18 cellular contexts compared by ENCODE assay signal in the genomic region with DNA sequence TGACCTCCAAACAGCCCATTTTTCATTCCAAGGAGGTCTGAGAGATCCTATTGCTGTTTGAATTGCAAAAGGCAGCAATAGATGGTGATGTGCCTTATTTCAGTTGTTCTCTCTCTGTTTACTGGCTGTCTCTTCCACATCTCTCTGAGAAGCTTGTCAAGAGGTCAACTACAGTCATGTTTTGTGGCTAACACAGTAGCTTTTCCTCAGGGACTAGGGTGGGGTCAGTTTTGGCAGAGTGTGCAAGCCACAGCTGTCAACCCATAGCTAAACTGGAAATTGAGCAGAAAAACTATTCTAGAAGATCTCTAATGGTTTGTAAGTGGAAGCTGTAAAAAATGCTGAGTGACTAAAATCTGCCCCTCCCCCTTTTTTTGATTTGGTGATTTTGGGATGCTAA.
A peak's percentile ranks its signal among the peaks of the same experiment; 100 is the strongest.
DNase-seq lines count a peak whose midpoint lies in the region; ATAC-seq, FAIRE-seq and TF ChIP-seq lines count a peak whose summit lies in the region.
"Had no signal": no experiment of that assay in that cellular context is flagged by ENCODE, and none has a peak within 500 bp of the region (broad histone marks: within the 10 kb centered on the region; RNA-seq: fewer than 3 reads in every experiment).

No MANE protein-coding gene starts in this region.

- no peak for FAIRE-seq in small intestine (lab: Jason Lieb, UNC)
- FAIRE-seq: A204.1, islet of Langerhans had no signal

- H3K4me3 Mint-ChIP-seq in activated naive CD4-positive, alpha-beta T cell treated with anti-CD3 and anti-CD28 coated beads, Interleukin-2, amount 50 U/mL, for 24 hours: no peak overlapping the region
- H3K4me3 Mint-ChIP-seq: activated B cell treated with CpG ODN at 0.5 μM for 24 hours; activated naive CD4-positive, alpha-beta T cell treated with anti-CD3 and anti-CD28 coated beads for 36 hours; CD8-positive, alpha-beta memory T cell; stimulated activated naive B cell treated with anti-CD40 and anti-IgM and Interleukin-4, amounts not matched to agents 10 μg/mL and 1 μg/mL and 100 μg/mL, for 72 hours; T-cell had no signal

- H3K36me3 ChIP-seq in SJCRH30 (peaks cover 13% of the 10 kb centered on the region), small intestine (ENCODE audit: control insufficient read depth in 2 of 2, insufficient read depth in 2 of 2, low read length in 2 of 2) (peaks cover 4 to 11% of the 10 kb centered on the region in 2 donors), thyroid gland (peaks cover 4 to 5% of the 10 kb centered on the region in 2 donors)

- H3K27ac Mint-ChIP-seq in activated naive CD4-positive, alpha-beta T cell treated with anti-CD3 and anti-CD28 coated beads, Interleukin-2, amount 50 U/mL, for 24 hours: peak overlapping the region; percentile 83
- H3K27ac Mint-ChIP-seq in activated naive CD4-positive, alpha-beta T cell treated with anti-CD3 and anti-CD28 coated beads, Interleukin-2, amount 50 U/mL, for 72 hours: peak overlapping the region in 1 of 2 donors; percentile 61
- H3K27ac Mint-ChIP-seq: activated B cell treated with CpG ODN at 0.5 μM for 24 hours; activated naive CD4-positive, alpha-beta T cell treated with anti-CD3 and anti-CD28 coated beads for 36 hours; stimulated activated naive B cell treated with anti-CD40 and anti-IgM and Interleukin-4, amounts not matched to agents 10 μg/mL and 1 μg/mL and 100 μg/mL, for 72 hours; T-cell had no signal

- H3K4me1 ChIP-seq in SJCRH30: peaks cover 62% of the 10 kb centered on the region
- H3K4me1 ChIP-seq in small intestine (ENCODE audit: control insufficient read depth in 2 of 2, insufficient read depth in 1 of 2, low read depth in 1 of 2, low read length in 1 of 2): no peaks in the 10 kb centered on the region
- H3K4me1 ChIP-seq in thyroid gland: peaks cover 0 to 6% of the 10 kb centered on the region in 2 donors

- peaks cover 60% of the 10 kb centered on the region for H3K36me3 Mint-ChIP-seq in activated naive CD4-positive, alpha-beta T cell treated with anti-CD3 and anti-CD28 coated beads, Interleukin-2, amount 50 U/mL, for 24 hours
- H3K36me3 Mint-ChIP-seq in activated naive CD4-positive, alpha-beta T cell treated with anti-CD3 and anti-CD28 coated beads, Interleukin-2, amount 50 U/mL, for 72 hours: peaks cover 50 to 76% of the 10 kb centered on the region in 2 donors

- no peak for TF ChIP-seq POLR2A in thyroid gland (IDR thresholded peaks at IDR 0.05)

- no peaks in the 10 kb centered on the region for H3K9me3 Mint-ChIP-seq in activated naive CD4-positive, alpha-beta T cell treated with anti-CD3 and anti-CD28 coated beads, Interleukin-2, amount 50 U/mL, for 24 hours
- peaks cover 0 to under 1% of the 10 kb centered on the region in 2 donors for H3K9me3 Mint-ChIP-seq in activated naive CD4-positive, alpha-beta T cell treated with anti-CD3 and anti-CD28 coated beads, Interleukin-2, amount 50 U/mL, for 72 hours
- H3K9me3 Mint-ChIP-seq: activated B cell treated with CpG ODN at 0.5 μM for 24 hours had no signal

- H3K4me1 Mint-ChIP-seq in activated naive CD4-positive, alpha-beta T cell treated with anti-CD3 and anti-CD28 coated beads, Interleukin-2, amount 50 U/mL, for 24 hours: peaks cover 43% of the 10 kb centered on the region

- H3K27me3 ChIP-seq in SJCRH30 (no peaks in the 10 kb centered on the region), small intestine (ENCODE audit: control insufficient read depth in 2 of 2, insufficient read depth in 2 of 2, low read length in 2 of 2) (no peaks in the 10 kb centered on the region), thyroid gland (no peaks in the 10 kb centered on the region)

- H3K9me3 ChIP-seq in SJCRH30 (replicated peaks) (no peaks in the 10 kb centered on the region), small intestine (ENCODE audit: control insufficient read depth, low read depth) (no peaks in the 10 kb centered on the region), thyroid gland (no peaks in the 10 kb centered on the region)

- TF ChIP-seq CTCF in fibroblast of the aortic adventitia (IDR thresholded peaks at IDR 0.05; ENCODE audit: insufficient read depth, low read length) (no peak), thyroid gland (IDR thresholded peaks at IDR 0.05) (no peak)

- H3K27ac ChIP-seq in SJCRH30: peak overlapping the region; percentile 19; the same call in 1 of the 2 replicates
- H3K27ac ChIP-seq in small intestine (ENCODE audit: low read depth in 1 of 2, low read length in 1 of 2): no peak overlapping the region
- H3K27ac ChIP-seq in thyroid gland: no peak overlapping the region
- H3K27ac ChIP-seq: RWPE1 had no signal

- no peak for DNase-seq in activated naive CD4-positive, alpha-beta T cell treated with anti-CD3 and anti-CD28 coated beads, Interleukin-2, amount 50 U/mL, for 72 hours (ENCODE audit: low spot score in 2 of 2)
- DNase-seq in SJCRH30 (peak; percentile 78 to 83), fibroblast of the aortic adventitia (ENCODE audit: low read depth) (peak; percentile 77), sciatic nerve (ENCODE audit: low spot score) (no peak), small intestine (no peak), NCI-H2081 (lab: John Stamatoyannopoulos, UW) (no peak), thyroid gland (no peak)
- DNase-seq: activated B cell treated with CpG ODN at 0.5 μM for 24 hours; activated naive CD4-positive, alpha-beta T cell treated with anti-CD3 and anti-CD28 coated beads for 36 hours; caudate nucleus; CD8-positive, alpha-beta memory T cell; stimulated activated naive B cell treated with anti-CD40 and anti-IgM and Interleukin-4, amounts not matched to agents 10 μg/mL and 1 μg/mL and 100 μg/mL, for 72 hours; T-cell had no signal

- H3K27me3 Mint-ChIP-seq in activated naive CD4-positive, alpha-beta T cell treated with anti-CD3 and anti-CD28 coated beads, Interleukin-2, amount 50 U/mL, for 24 hours: no peaks in the 10 kb centered on the region
- H3K27me3 Mint-ChIP-seq: activated B cell treated with CpG ODN at 0.5 μM for 24 hours; CD8-positive, alpha-beta memory T cell; stimulated activated naive B cell treated with anti-CD40 and anti-IgM and Interleukin-4, amounts not matched to agents 10 μg/mL and 1 μg/mL and 100 μg/mL, for 72 hours; T-cell had no signal

- no peak for ATAC-seq in activated naive CD4-positive, alpha-beta T cell treated with anti-CD3 and anti-CD28 coated beads, Interleukin-2, amount 50 U/mL, for 72 hours
- peak; percentile 70 for ATAC-seq in sciatic nerve
- ATAC-seq: stimulated activated naive B cell treated with anti-CD40 and anti-IgM and Interleukin-4, amounts not matched to agents 10 μg/mL and 1 μg/mL and 100 μg/mL, for 72 hours; T-cell had no signal

- H3K4me3 ChIP-seq in SJCRH30: no peak overlapping the region
- H3K4me3 ChIP-seq in fibroblast of the aortic adventitia (ENCODE audit: low read depth, low read length): no peak overlapping the region
- H3K4me3 ChIP-seq in small intestine (ENCODE audit: low read depth in 1 of 2, low read length in 2 of 2): no peak overlapping the region
- no peak overlapping the region for H3K4me3 ChIP-seq in thyroid gland (replicated peaks in 1 of 3)
- H3K4me3 ChIP-seq: smooth muscle cell had no signal

- intact Hi-C loops in sciatic nerve (cut with DNase I) (no loop called here), thyroid gland (cut with DNase I) (no loop called here)

Comparison
In these comparisons a context has a peak if more than half of its experiments do, and no peak if none do; other contexts are left out.
1. DNase-seq: peak in SJCRH30 (2 of 2) and fibroblast of the aortic adventitia (single experiment); none in activated naive CD4-positive, alpha-beta T cell treated with anti-CD3 and anti-CD28 coated beads, Interleukin-2, amount 50 U/mL, for 72 hours (0 of 2), sciatic nerve (single experiment), small intestine (single experiment), NCI-H2081 (0 of 2) and thyroid gland (0 of 2).